23 cellular contexts compared by ENCODE assay signal in genomic region chr7:155696747-155697146, GRCh38. TPM values are rescaled to one million over a fixed set of nuclear protein-coding genes. Genes with fewer than 3 reads are reported as not detected.
A peak's percentile ranks its signal among the peaks of the same experiment; 100 is the strongest.
DNase-seq lines count a peak whose midpoint lies in the region; ATAC-seq and TF ChIP-seq lines count a peak whose summit lies in the region.
"Had no signal": no experiment of that assay in that cellular context is flagged by ENCODE, and none has a peak within 500 bp of the region (broad histone marks: within the 10 kb centered on the region; RNA-seq: fewer than 3 reads in every experiment).

No MANE protein-coding gene starts in this region.

- peaks cover 6% of the 10 kb centered on the region for H3K36me3 ChIP-seq in CD8-positive, alpha-beta memory T cell (ENCODE audit: insufficient read depth, low read length)
- no peaks in the 10 kb centered on the region for H3K36me3 ChIP-seq in mammary epithelial cell (ENCODE audit: insufficient read depth, low read length)

- no peak for TF ChIP-seq CTCF in mammary epithelial cell (conservative IDR thresholded peaks at IDR 0.05 in 1 of 2, IDR thresholded peaks at IDR 0.05 in 1 of 2; ENCODE audit: extremely low read depth in 1 of 2, insufficient read depth in 1 of 2, low read depth in 1 of 2, low read length in 2 of 2)

- peaks cover 66% of the 10 kb centered on the region for H3K79me2 ChIP-seq in mammary epithelial cell (ENCODE audit: insufficient read depth, low read length)

- H3K9ac ChIP-seq in mammary epithelial cell (ENCODE audit: insufficient read depth, low read length) = no peak overlapping the region
- H3K9ac ChIP-seq: BLaER1, SK-N-SH had no signal

- no peaks in the 10 kb centered on the region for H3K36me3 Mint-ChIP-seq in activated naive CD4-positive, alpha-beta T cell treated with anti-CD3 and anti-CD28 coated beads, Interleukin-2, amount 50 U/mL, for 24 hours
- peaks cover 4% of the 10 kb centered on the region for H3K36me3 Mint-ChIP-seq in activated naive CD4-positive, alpha-beta T cell treated with anti-CD3 and anti-CD28 coated beads for 36 hours (ENCODE audit: low read depth)
- peaks cover 4 to 58% (median 6%) of the 10 kb centered on the region in 3 donors for H3K36me3 Mint-ChIP-seq in CD8-positive, alpha-beta memory T cell
- peaks cover 33% of the 10 kb centered on the region for H3K36me3 Mint-ChIP-seq in activated T-helper 2 cell treated with anti-CD3 and anti-CD28 coated beads, Interferon-gamma antibody, Interleukin-2, Interleukin-4, amounts not matched to agents 10 μg/mL and 5 μg/mL and 100 μg/mL, durations not matched to agents 14 hours and 24 hours and 36 hours (ENCODE audit: low read depth)
- H3K36me3 Mint-ChIP-seq in naive thymus-derived CD8-positive, alpha-beta T cell = peaks cover 0 to 53% (median 8%) of the 10 kb centered on the region in 3 donors

- no peaks in the 10 kb centered on the region for H3K9me3 Mint-ChIP-seq in activated naive CD4-positive, alpha-beta T cell treated with anti-CD3 and anti-CD28 coated beads, Interleukin-2, amount 50 U/mL, for 24 hours
- no peaks in the 10 kb centered on the region for H3K9me3 Mint-ChIP-seq in activated naive CD4-positive, alpha-beta T cell treated with anti-CD3 and anti-CD28 coated beads for 36 hours
- H3K9me3 Mint-ChIP-seq in CD8-positive, alpha-beta memory T cell = peaks cover 0 to 2% (median 0%) of the 10 kb centered on the region in 5 donors
- no peaks in the 10 kb centered on the region for H3K9me3 Mint-ChIP-seq in activated T-helper 2 cell treated with anti-CD3 and anti-CD28 coated beads, Interferon-gamma antibody, Interleukin-2, Interleukin-4, amounts not matched to agents 10 μg/mL and 5 μg/mL and 100 μg/mL, durations not matched to agents 14 hours and 24 hours and 36 hours
- H3K9me3 Mint-ChIP-seq in naive thymus-derived CD8-positive, alpha-beta T cell = no peaks in the 10 kb centered on the region
- H3K9me3 Mint-ChIP-seq: CD4-positive, alpha-beta T cell had no signal

- no TSS peak for BruUV-seq in mammary epithelial cell (replicated peaks; lab: Mats Ljungman, UMichigan)

- in situ Hi-C loops in mammary epithelial cell (cut with MboI; ENCODE audit: low sequenced_read_pairs in 2 of 2) = no loop called here

- dilution Hi-C loops in mammary epithelial cell (cut with HindIII; ENCODE audit: low sequenced_read_pairs) = no loop called here

- H3K4me3 Mint-ChIP-seq in activated naive CD4-positive, alpha-beta T cell treated with anti-CD3 and anti-CD28 coated beads, Interleukin-2, amount 50 U/mL, for 24 hours = no peak overlapping the region
- no peak overlapping the region for H3K4me3 Mint-ChIP-seq in activated naive CD4-positive, alpha-beta T cell treated with anti-CD3 and anti-CD28 coated beads for 36 hours
- H3K4me3 Mint-ChIP-seq in CD8-positive, alpha-beta memory T cell = no peak overlapping the region
- no peak overlapping the region for H3K4me3 Mint-ChIP-seq in activated T-helper 2 cell treated with anti-CD3 and anti-CD28 coated beads, Interferon-gamma antibody, Interleukin-2, Interleukin-4, amounts not matched to agents 10 μg/mL and 5 μg/mL and 100 μg/mL, durations not matched to agents 14 hours and 24 hours and 36 hours (ENCODE audit: low read depth)
- peak overlapping the region in 2 of 10 donors; percentile 4 to 38 for H3K4me3 Mint-ChIP-seq in naive thymus-derived CD8-positive, alpha-beta T cell

- no peaks in the 10 kb centered on the region for H3K9me3 ChIP-seq in CD8-positive, alpha-beta memory T cell (ENCODE audit: low read length)
- H3K9me3 ChIP-seq in mammary epithelial cell (replicated peaks; ENCODE audit: insufficient read depth, low read length) = no peaks in the 10 kb centered on the region
- H3K9me3 ChIP-seq: BLaER1, Caco-2, MG63, SK-N-SH had no signal

- H3K27me3 ChIP-seq in CD8-positive, alpha-beta memory T cell (ENCODE audit: insufficient read depth, low read length, poor library complexity, severe bottlenecking) = no peaks in the 10 kb centered on the region
- no peaks in the 10 kb centered on the region for H3K27me3 ChIP-seq in mammary epithelial cell (ENCODE audit: insufficient read depth, low read length)
- H3K27me3 ChIP-seq: BLaER1, MG63 had no signal

- CTCF ChIA-PET in activated naive CD4-positive, alpha-beta T cell treated with anti-CD3 and anti-CD28 coated beads for 36 hours (lab: Charles Lee) = interaction anchor here (1.2 kb wide), 1 partner anchor 98 kb away, joined by 4 read pairs; no protein-coding TSS in a partner anchor
- CTCF ChIA-PET in CD8-positive, alpha-beta memory T cell (lab: Charles Lee) = no interaction called here
- CTCF ChIA-PET in mammary epithelial cell (lab: Charles Lee; ENCODE audit: low non-redundant PET) = no interaction called here

- H3K27ac Mint-ChIP-seq in activated naive CD4-positive, alpha-beta T cell treated with anti-CD3 and anti-CD28 coated beads, Interleukin-2, amount 50 U/mL, for 24 hours = peak overlapping the region; percentile 26
- no peak overlapping the region for H3K27ac Mint-ChIP-seq in activated naive CD4-positive, alpha-beta T cell treated with anti-CD3 and anti-CD28 coated beads for 36 hours
- peak overlapping the region in 5 of 8 donors; percentile 0 to 85 (median 6) for H3K27ac Mint-ChIP-seq in CD8-positive, alpha-beta memory T cell
- H3K27ac Mint-ChIP-seq in activated T-helper 2 cell treated with anti-CD3 and anti-CD28 coated beads, Interferon-gamma antibody, Interleukin-2, Interleukin-4, amounts not matched to agents 10 μg/mL and 5 μg/mL and 100 μg/mL, durations not matched to agents 14 hours and 24 hours and 36 hours = peak overlapping the region; percentile 51
- peak overlapping the region in 8 of 10 donors; percentile 3 to 58 (median 26) for H3K27ac Mint-ChIP-seq in naive thymus-derived CD8-positive, alpha-beta T cell

- H2AFZ ChIP-seq in mammary epithelial cell (ENCODE audit: low read depth, low read length) = no peak overlapping the region

- WGBS in mammary epithelial cell (ENCODE audit: low coverage, missing lambda C conversion rate) = 98% methylated on average over 5 of the region's 5 CpGs

- H3K4me1 ChIP-seq in CD8-positive, alpha-beta memory T cell (ENCODE audit: insufficient read depth, low read length) = peaks cover 24% of the 10 kb centered on the region
- peaks cover under 1% of the 10 kb centered on the region for H3K4me1 ChIP-seq in mammary epithelial cell (ENCODE audit: insufficient read depth, low read length)
- H3K4me1 ChIP-seq: BLaER1 had no signal

- intact Hi-C loops in activated naive CD4-positive, alpha-beta T cell treated with anti-CD3 and anti-CD28 coated beads for 36 hours (cut with micrococcal nuclease) = no loop called here
- intact Hi-C loops in activated T-helper 2 cell treated with anti-CD3 and anti-CD28 coated beads, Interferon-gamma antibody, Interleukin-2, Interleukin-4, amounts not matched to agents 10 μg/mL and 5 μg/mL and 100 μg/mL, durations not matched to agents 14 hours and 24 hours and 36 hours (cut with micrococcal nuclease) = no loop called here
- intact Hi-C loops in mammary epithelial cell (cut with micrococcal nuclease) = no loop called here

- no peak overlapping the region for H3K4me3 ChIP-seq in CD8-positive, alpha-beta memory T cell (ENCODE audit: low read length)
- H3K4me3 ChIP-seq in mammary epithelial cell (replicated peaks in 1 of 3; ENCODE audit: insufficient read depth in 1 of 3, low read depth in 2 of 3, low read length in 3 of 3) = no peak overlapping the region
- H3K4me3 ChIP-seq: BLaER1, MG63 had no signal

- ATAC-seq in naive thymus-derived CD8-positive, alpha-beta T cell = no peak
- no peak for ATAC-seq in GM18517 (IDR thresholded peaks at IDR 0.05; ENCODE audit: unreplicated experiment)
- no peak for ATAC-seq in HG03039 (IDR thresholded peaks at IDR 0.05; ENCODE audit: unreplicated experiment)
- ATAC-seq: PC-3 had no signal

- H3K4me2 ChIP-seq in mammary epithelial cell (ENCODE audit: insufficient read depth, low read depth, low read length) = no peak overlapping the region
- H3K4me2 ChIP-seq: BLaER1, SK-N-SH had no signal

- peaks cover 14% of the 10 kb centered on the region for H4K20me1 ChIP-seq in mammary epithelial cell (ENCODE audit: insufficient read depth, low read length)

- POLR2A ChIA-PET in CD8-positive, alpha-beta memory T cell (lab: Charles Lee) = no interaction called here
- POLR2A ChIA-PET in naive thymus-derived CD8-positive, alpha-beta T cell (lab: Charles Lee) = no interaction called here

- no peak for DNase-seq in activated naive CD4-positive, alpha-beta T cell treated with anti-CD3 and anti-CD28 coated beads for 36 hours
- DNase-seq in CD8-positive, alpha-beta memory T cell = no peak
- no peak for DNase-seq in activated T-helper 2 cell treated with anti-CD3 and anti-CD28 coated beads, Interferon-gamma antibody, Interleukin-2, Interleukin-4, amounts not matched to agents 10 μg/mL and 5 μg/mL and 100 μg/mL, durations not matched to agents 14 hours and 24 hours and 36 hours (ENCODE audit: low spot score)
- no peak for DNase-seq in naive thymus-derived CD8-positive, alpha-beta T cell
- no peak for DNase-seq in mammary epithelial cell
- DNase-seq: Caco-2; CD4-positive, alpha-beta T cell; DMS79; EL; GDM1; KG1; MG63; NCI-H2029; NCI-H446; NCI-H524 treated with DMSO at 0.1 percent for 48 hours; NCI-H82; NK-92 treated with Interleukin-12 subunit alpha and Interleukin-12 subunit beta, amount 100 ng/mL, for 24 hours; PC-3; SK-N-SH had no signal

- H3K27me3 Mint-ChIP-seq in activated naive CD4-positive, alpha-beta T cell treated with anti-CD3 and anti-CD28 coated beads, Interleukin-2, amount 50 U/mL, for 24 hours = no peaks in the 10 kb centered on the region
- no peaks in the 10 kb centered on the region for H3K27me3 Mint-ChIP-seq in activated naive CD4-positive, alpha-beta T cell treated with anti-CD3 and anti-CD28 coated beads for 36 hours (ENCODE audit: low read depth)
- H3K27me3 Mint-ChIP-seq in CD8-positive, alpha-beta memory T cell = no peaks in the 10 kb centered on the region
- H3K27me3 Mint-ChIP-seq in activated T-helper 2 cell treated with anti-CD3 and anti-CD28 coated beads, Interferon-gamma antibody, Interleukin-2, Interleukin-4, amounts not matched to agents 10 μg/mL and 5 μg/mL and 100 μg/mL, durations not matched to agents 14 hours and 24 hours and 36 hours (ENCODE audit: low read depth) = no peaks in the 10 kb centered on the region
- H3K27me3 Mint-ChIP-seq in naive thymus-derived CD8-positive, alpha-beta T cell = no peaks in the 10 kb centered on the region
- H3K27me3 Mint-ChIP-seq: CD4-positive, alpha-beta T cell had no signal

- H3K27ac ChIP-seq in CD8-positive, alpha-beta memory T cell (ENCODE audit: low read depth, low read length) = no peak overlapping the region
- H3K27ac ChIP-seq in mammary epithelial cell (ENCODE audit: insufficient read depth, low read depth, low read length) = no peak overlapping the region
- H3K27ac ChIP-seq: BLaER1 had no signal

- peaks cover 62% of the 10 kb centered on the region for H3K4me1 Mint-ChIP-seq in activated naive CD4-positive, alpha-beta T cell treated with anti-CD3 and anti-CD28 coated beads, Interleukin-2, amount 50 U/mL, for 24 hours
- H3K4me1 Mint-ChIP-seq in activated naive CD4-positive, alpha-beta T cell treated with anti-CD3 and anti-CD28 coated beads for 36 hours (ENCODE audit: low read depth) = peaks cover 48% of the 10 kb centered on the region
- peaks cover 66 to 82% (median 81%) of the 10 kb centered on the region in 3 donors for H3K4me1 Mint-ChIP-seq in CD8-positive, alpha-beta memory T cell
- H3K4me1 Mint-ChIP-seq in activated T-helper 2 cell treated with anti-CD3 and anti-CD28 coated beads, Interferon-gamma antibody, Interleukin-2, Interleukin-4, amounts not matched to agents 10 μg/mL and 5 μg/mL and 100 μg/mL, durations not matched to agents 14 hours and 24 hours and 36 hours (ENCODE audit: low read depth) = peaks cover 50% of the 10 kb centered on the region
- peaks cover 20 to 73% (median 68%) of the 10 kb centered on the region in 4 donors for H3K4me1 Mint-ChIP-seq in naive thymus-derived CD8-positive, alpha-beta T cell

RNA-seq across cellular contexts. Expression of gene RBM33, which starts 52.3 kb away (rescaled TPM):
- 10 to 100 TPM; 65.5 to 66.3 TPM for total RNA-seq in activated naive CD4-positive, alpha-beta T cell treated with anti-CD3 and anti-CD28 coated beads for 36 hours
- total RNA-seq in CD8-positive, alpha-beta memory T cell = 10 to 100 TPM; 68.7 to 71.6 TPM
- 68.5 TPM for polyA plus RNA-seq in CD8-positive, alpha-beta memory T cell
- total RNA-seq in activated T-helper 2 cell treated with anti-CD3 and anti-CD28 coated beads, Interferon-gamma antibody, Interleukin-2, Interleukin-4, amounts not matched to agents 10 μg/mL and 5 μg/mL and 100 μg/mL, durations not matched to agents 14 hours and 24 hours and 36 hours = 79.8 and 80.3 TPM in 2 replicates
- 100 to 1,000 TPM; 165 to 173 TPM for total RNA-seq in naive thymus-derived CD8-positive, alpha-beta T cell
- polyA plus RNA-seq in naive thymus-derived CD8-positive, alpha-beta T cell = 10 to 100 TPM; 35.3 to 65.3 (median 41.0) TPM
- total RNA-seq in mammary epithelial cell = 10 to 100 TPM; 22.2 to 54.3 TPM
- 5.0 TPM for polyA plus RNA-seq in mammary epithelial cell
- polyA minus RNA-seq in mammary epithelial cell = 19.8 TPM
